In genomic region chr6:46159229-46159628, GRCh38 we compare ENCODE assay signal across 38 cellular contexts. TPM values are rescaled to one million over a fixed set of nuclear protein-coding genes. Genes with fewer than 3 reads are reported as not detected.
DNase-seq lines count a peak whose midpoint lies in the region; ATAC-seq, FAIRE-seq and TF ChIP-seq lines count a peak whose summit lies in the region.
"Had no signal": no experiment of that assay in that cellular context is flagged by ENCODE, and none has a peak within 500 bp of the region (broad histone marks: within the 10 kb centered on the region; RNA-seq: fewer than 3 reads in every experiment).

No MANE protein-coding gene starts in this region.

- H3K4me1 ChIP-seq in HepG2 (ENCODE audit: insufficient read depth, low read length) (no peaks in the 10 kb centered on the region), right lobe of liver (no peaks in the 10 kb centered on the region), K562 (replicated peaks in 1 of 2; ENCODE audit: control insufficient read depth in 2 of 2, insufficient read depth in 2 of 2, low read length in 2 of 2) (no peaks in the 10 kb centered on the region), small intestine (ENCODE audit: control insufficient read depth in 2 of 2, insufficient read depth in 1 of 2, low read depth in 1 of 2, low read length in 1 of 2) (no peaks in the 10 kb centered on the region)
- H3K4me1 ChIP-seq: A549, BE2C, Caco-2 had no signal

- H3K9ac ChIP-seq in HepG2 (ENCODE audit: insufficient read depth, low read depth, low read length), result no peak overlapping the region
- H3K9ac ChIP-seq in K562 (ENCODE audit: insufficient read depth in 1 of 2, low read depth in 2 of 2, low read length in 2 of 2), result no peak overlapping the region
- H3K9ac ChIP-seq: BLaER1; BLaER1 treated with 17β-estradiol and CSF1 and Interleukin-3, amounts not matched to agents 10 nM and 100 nM had no signal

- TF ChIP-seq CTCF in HepG2 (CRISPR knock-in tag; IDR thresholded peaks at IDR 0.05), result no peak
- TF ChIP-seq CTCF in right lobe of liver (IDR thresholded peaks at IDR 0.05), result no peak
- no peak for TF ChIP-seq CTCF in K562 (IDR thresholded peaks at IDR 0.05 in 2 of 3, conservative IDR thresholded peaks at IDR 0.05 in 1 of 3; ENCODE audit: insufficient read depth in 2 of 3, low read depth in 1 of 3, low read length in 3 of 3)

- intact Hi-C loops in HepG2 (cut with micrococcal nuclease; ENCODE audit: unreplicated experiment) (no loop called here), right lobe of liver (cut with DNase I) (no loop called here), K562 (cut with micrococcal nuclease) (no loop called here)

- H3K4me3 ChIP-seq in HepG2 (replicated peaks in 1 of 3; ENCODE audit: insufficient read depth in 1 of 3, low read depth in 2 of 3, low read length in 3 of 3) (no peak overlapping the region), right lobe of liver (no peak overlapping the region), K562 (no peak overlapping the region), small intestine (ENCODE audit: low read depth in 1 of 2, low read length in 2 of 2) (no peak overlapping the region)
- H3K4me3 ChIP-seq: A549; BLaER1; BLaER1 treated with 17β-estradiol and CSF1 and Interleukin-3, amounts not matched to agents 10 nM and 100 nM had no signal

- BruUV-seq in HepG2 (replicated peaks; lab: Mats Ljungman, UMichigan), result no TSS peak
- BruUV-seq in K562 (replicated peaks; lab: Mats Ljungman, UMichigan), result no TSS peak

- H2AFZ ChIP-seq in HepG2 (ENCODE audit: low read length), result no peak overlapping the region
- no peak overlapping the region for H2AFZ ChIP-seq in K562 (ENCODE audit: low read depth, low read length)

- no peaks in the 10 kb centered on the region for H3K79me2 ChIP-seq in HepG2 (ENCODE audit: insufficient read depth, low read length)
- H3K79me2 ChIP-seq in K562 (ENCODE audit: control insufficient read depth, insufficient read depth, low read length), result no peaks in the 10 kb centered on the region

- TF ChIP-seq RAD21 in HepG2 (CRISPR knock-in tag; IDR thresholded peaks at IDR 0.05) (no peak), K562 (CRISPR knock-in tag; conservative IDR thresholded peaks at IDR 0.05 in 1 of 2, IDR thresholded peaks at IDR 0.05 in 1 of 2) (no peak)

- FAIRE-seq in HepG2 (lab: Jason Lieb, UNC) (no peak), K562 (lab: Jason Lieb, UNC) (no peak), small intestine (lab: Jason Lieb, UNC) (peak; percentile 5)
- FAIRE-seq: A204.1, A549, D721Med had no signal

- H3K27me3 ChIP-seq in HepG2 (ENCODE audit: control insufficient read depth in 1 of 2, insufficient read depth in 2 of 2, low read length in 2 of 2), result no peaks in the 10 kb centered on the region
- no peaks in the 10 kb centered on the region for H3K27me3 ChIP-seq in right lobe of liver
- H3K27me3 ChIP-seq in K562 (ENCODE audit: control insufficient read depth in 2 of 2, insufficient read depth in 2 of 2, low read length in 2 of 2), result no peaks in the 10 kb centered on the region
- no peaks in the 10 kb centered on the region for H3K27me3 ChIP-seq in small intestine (ENCODE audit: control insufficient read depth in 2 of 2, insufficient read depth in 2 of 2, low read length in 2 of 2)
- H3K27me3 ChIP-seq: BE2C; BLaER1; BLaER1 treated with 17β-estradiol and CSF1 and Interleukin-3, amounts not matched to agents 10 nM and 100 nM had no signal

- H3K9me1 ChIP-seq in K562 (ENCODE audit: control insufficient read depth, insufficient read depth, low read length), result no peaks in the 10 kb centered on the region

- TF ChIP-seq POLR2A in HepG2 (IDR thresholded peaks at IDR 0.05; ENCODE audit: insufficient read depth in 1 of 2, low read depth in 2 of 2, low read length in 2 of 2), result no peak
- TF ChIP-seq POLR2A in right lobe of liver (IDR thresholded peaks at IDR 0.05), result no peak
- TF ChIP-seq POLR2A in K562 (conservative IDR thresholded peaks at IDR 0.05), result no peak

- DNase-seq in HepG2 (ENCODE audit: low spot score) (no peak), right lobe of liver (no peak), K562 (ENCODE audit: extremely low read depth in 1 of 4, low spot score in 3 of 4) (no peak), small intestine (no peak)
- DNase-seq: 8988T; ACHN; AML-193; BE2C; C1 segment of cervical spinal cord; Caco-2; Calu3; CD4-positive, alpha-beta memory T cell; CD4-positive, alpha-beta T cell; CD4-positive, CD25-positive, alpha-beta regulatory T cell; CD8-positive, alpha-beta memory T cell; CD8-positive, alpha-beta T cell; COR-L47; DMS 273 treated with DMSO at 0.1 percent for 48 hours; DMS153; DMS53; DMS79; DMS79 treated with DMSO at 0.1 percent for 48 hours; DND-41; EL had no signal

- no peaks in the 10 kb centered on the region for H3K36me3 ChIP-seq in HepG2 (replicated peaks in 1 of 2; ENCODE audit: control insufficient read depth in 1 of 2, insufficient read depth in 2 of 2, low read length in 2 of 2)
- H3K36me3 ChIP-seq in right lobe of liver, result no peaks in the 10 kb centered on the region
- H3K36me3 ChIP-seq in K562 (ENCODE audit: control insufficient read depth, insufficient read depth, low read length), result no peaks in the 10 kb centered on the region
- H3K36me3 ChIP-seq in small intestine (ENCODE audit: control insufficient read depth in 2 of 2, insufficient read depth in 2 of 2, low read length in 2 of 2), result no peaks in the 10 kb centered on the region
- H3K36me3 ChIP-seq: BE2C; BLaER1; BLaER1 treated with 17β-estradiol and CSF1 and Interleukin-3, amounts not matched to agents 10 nM and 100 nM had no signal

- no peaks in the 10 kb centered on the region for H4K20me1 ChIP-seq in HepG2 (ENCODE audit: insufficient read depth, low read length)
- H4K20me1 ChIP-seq in K562 (replicated peaks; ENCODE audit: control insufficient read depth, insufficient read depth, low read length), result no peaks in the 10 kb centered on the region
- H4K20me1 ChIP-seq: BLaER1; BLaER1 treated with 17β-estradiol and CSF1 and Interleukin-3, amounts not matched to agents 10 nM and 100 nM had no signal

- in situ Hi-C loops in HepG2 (cut with HindIII; ENCODE audit: extremely low pct_ligation_motif_present, low pct_unique_long_range_greater_than_20kb), result no loop called here
- in situ Hi-C loops in K562 (cut with MboI), result no loop called here

- TF ChIP-seq EP300 in HepG2 (IDR thresholded peaks at IDR 0.05; ENCODE audit: low read depth in 2 of 2, low read length in 2 of 2) (no peak), HepG2 (CRISPR knock-in tag; IDR thresholded peaks at IDR 0.05; ENCODE audit: borderline replicate concordance) (no peak), K562 (IDR thresholded peaks at IDR 0.05; ENCODE audit: low read length) (no peak)

- H3K9me3 ChIP-seq in HepG2 (ENCODE audit: low read length), result no peaks in the 10 kb centered on the region
- no peaks in the 10 kb centered on the region for H3K9me3 ChIP-seq in right lobe of liver
- no peaks in the 10 kb centered on the region for H3K9me3 ChIP-seq in K562 (replicated peaks; ENCODE audit: control insufficient read depth, insufficient read depth, low read depth, low read length)
- H3K9me3 ChIP-seq in small intestine (ENCODE audit: control insufficient read depth, low read depth), result no peaks in the 10 kb centered on the region
- H3K9me3 ChIP-seq: A549, BE2C, Caco-2 had no signal

- POLR2A ChIA-PET in HepG2 (lab: Yijun Ruan, JAX), result no interaction called here
- POLR2A ChIA-PET in K562 (lab: Yijun Ruan, JAX), result no interaction called here

- CTCF ChIA-PET in HepG2 (lab: Yijun Ruan, JAX; ENCODE audit: low intra/inter-chr PET ratio, low total read pairs) (no interaction called here), K562 (lab: Yijun Ruan, JAX; ENCODE audit: low intra/inter-chr PET ratio) (no interaction called here)

- ATAC-seq in HepG2 (no peak), right lobe of liver (no peak), K562 (no peak), HG02763 (IDR thresholded peaks at IDR 0.05; ENCODE audit: unreplicated experiment) (no peak), HG03457 (IDR thresholded peaks at IDR 0.05; ENCODE audit: unreplicated experiment) (no peak)
- ATAC-seq: A549; CD8-positive, alpha-beta T cell had no signal

- H3K27ac ChIP-seq in HepG2 (ENCODE audit: extremely low read length, insufficient read depth, low read length), result no peak overlapping the region
- H3K27ac ChIP-seq in right lobe of liver, result no peak overlapping the region
- no peak overlapping the region for H3K27ac ChIP-seq in K562 (ENCODE audit: extremely low read depth, low read depth, low read length)
- no peak overlapping the region for H3K27ac ChIP-seq in small intestine (ENCODE audit: low read depth in 1 of 2, low read length in 1 of 2)
- H3K27ac ChIP-seq: 22Rv1; A549; BLaER1; BLaER1 treated with 17β-estradiol and CSF1 and Interleukin-3, amounts not matched to agents 10 nM and 100 nM; C4-2B had no signal

- H3K4me2 ChIP-seq in HepG2 (ENCODE audit: low read depth, low read length) (no peak overlapping the region), K562 (ENCODE audit: insufficient read depth, low read length) (no peak overlapping the region)
- H3K4me2 ChIP-seq: A549; BLaER1; BLaER1 treated with 17β-estradiol and CSF1 and Interleukin-3, amounts not matched to agents 10 nM and 100 nM had no signal

RNA-seq across cellular contexts. Expression of gene ENPP5, which starts 11.6 kb away (rescaled TPM):
- total RNA-seq in HepG2 (2016; rRNA removed; fragmentation: Illumina TruSeq; extraction: Trizol) (not detected in 2 replicates), right lobe of liver (1 to 10 TPM in 1 of 6 experiments, under 1 TPM in 5; 0.13 to 1.4 (median 0.34) TPM), K562 (2014; rRNA removed) (not detected in 2 replicates), K562 (2014; rRNA removed; fragmentation: Illumina TruSeq; extraction: Trizol) (not detected in 2 replicates), K562 (2015; rRNA removed; fragmentation: Illumina TruSeq; extraction: Trizol) (not detected in 2 replicates), K562 (2021) (not detected in 2 replicates)
- not detected in 2 replicates for total RNA-seq in HepG2 (2016; cell fraction: cytosol; rRNA removed; fragmentation: Illumina TruSeq; extraction: Trizol; ENCODE audit: low read depth)
- total RNA-seq in HepG2 (2016; cell fraction: insoluble cytoplasmic fraction; rRNA removed; fragmentation: Illumina TruSeq; extraction: Trizol), result not detected in 2 replicates
- total RNA-seq in HepG2 (2016; cell fraction: membrane; rRNA removed; fragmentation: Illumina TruSeq; extraction: Trizol), result not detected in 2 replicates
- not detected in 2 replicates for total RNA-seq in HepG2 (2016; cell fraction: nucleus; rRNA removed; fragmentation: Illumina TruSeq; extraction: Trizol)
- polyA plus RNA-seq in HepG2 (2011; rRNA removed) (not detected in 2 replicates), K562 (2011; rRNA removed) (not detected in 2 replicates), K562 (2014; fragmentation: Illumina TruSeq; extraction: Trizol) (not detected in 2 replicates), K562 (2014; fragmentation: Nextera tagmentation; extraction: Ambion mirVana) (not detected), K562 (2014; rRNA removed) (not detected in 2 replicates), small intestine (1 to 10 TPM in 1 of 3 donors, under 1 TPM in 2; 0.67 to 1.4 (median 0.81) TPM)
- not detected in 2 replicates for polyA plus RNA-seq in HepG2 (2011; cell fraction: cytosol; rRNA removed)
- polyA plus RNA-seq in HepG2 (2011; cell fraction: nucleus; rRNA removed), result not detected in 2 replicates
- not detected in 2 replicates for polyA plus RNA-seq in HepG2 (2012)
- polyA plus RNA-seq in HepG2 (2016; cell fraction: cytosol; fragmentation: Illumina TruSeq; extraction: Trizol; ENCODE audit: low read depth), result not detected in 2 replicates
- polyA plus RNA-seq in HepG2 (2016; cell fraction: insoluble cytoplasmic fraction; fragmentation: Illumina TruSeq; extraction: Trizol; ENCODE audit: low read depth), result not detected in 2 replicates
- not detected in 2 replicates for polyA plus RNA-seq in HepG2 (2016; cell fraction: membrane; fragmentation: Illumina TruSeq; extraction: Trizol; ENCODE audit: low read depth)
- not detected in 2 replicates for polyA plus RNA-seq in HepG2 (2016; cell fraction: nucleus; fragmentation: Illumina TruSeq; extraction: Trizol; ENCODE audit: insufficient read depth, low read depth)
- not detected in 2 replicates for polyA minus RNA-seq in HepG2 (2011; rRNA and poly(A)+ RNA removed; ENCODE audit: low replicate concordance)
- not detected in 2 replicates for polyA minus RNA-seq in HepG2 (2011; cell fraction: cytosol; rRNA and poly(A)+ RNA removed)
- not detected in 2 replicates for polyA minus RNA-seq in HepG2 (2011; cell fraction: nucleus; rRNA and poly(A)+ RNA removed)
- not detected in 2 replicates for total RNA-seq in K562 (2011; cell fraction: chromatin; rRNA removed; ENCODE audit: low replicate concordance)
- not detected in 2 replicates for total RNA-seq in K562 (2011; cell fraction: nucleolus; rRNA removed)
- total RNA-seq in K562 (2011; cell fraction: nucleoplasm; rRNA removed), result not detected in 2 replicates
- not detected in 2 replicates for polyA plus RNA-seq in K562 (2011; cell fraction: cytosol; rRNA removed)
- not detected in 2 replicates for polyA plus RNA-seq in K562 (2011; cell fraction: nucleus; rRNA removed)
- not detected in 2 replicates for polyA plus RNA-seq in K562 (2012)
- polyA minus RNA-seq in K562 (2011; rRNA and poly(A)+ RNA removed), result not detected in 2 replicates
- polyA minus RNA-seq in K562 (2011; cell fraction: cytosol; rRNA and poly(A)+ RNA removed), result not detected in 2 replicates
- polyA minus RNA-seq in K562 (2011; cell fraction: nucleus; rRNA and poly(A)+ RNA removed), result not detected in 2 replicates
- total RNA-seq: A172; A673; CD4-positive, CD25-positive, alpha-beta regulatory T cell had no signal
- polyA plus RNA-seq: A549, AG04450, BJ, CD14-positive monocyte had no signal

RNA-seq across cellular contexts. Expression of gene ENPP4, which starts 29.4 kb away (rescaled TPM):
- total RNA-seq in HepG2 (2016; rRNA removed; fragmentation: Illumina TruSeq; extraction: Trizol) (0.34 and 0.38 TPM in 2 replicates), right lobe of liver (1 to 10 TPM; 3.9 to 8.2 (median 6.2) TPM), K562 (2014; rRNA removed) (not detected in 2 replicates), K562 (2014; rRNA removed; fragmentation: Illumina TruSeq; extraction: Trizol) (not detected in 2 replicates), K562 (2015; rRNA removed; fragmentation: Illumina TruSeq; extraction: Trizol) (not detected in 2 replicates), K562 (2021) (0.04 and 0.07 TPM in 2 replicates)
- total RNA-seq in HepG2 (2016; cell fraction: cytosol; rRNA removed; fragmentation: Illumina TruSeq; extraction: Trizol; ENCODE audit: low read depth), result 0.09 TPM in 1 of 2 replicates, not detected in the other
- total RNA-seq in HepG2 (2016; cell fraction: insoluble cytoplasmic fraction; rRNA removed; fragmentation: Illumina TruSeq; extraction: Trizol), result 0.21 and 0.43 TPM in 2 replicates
- total RNA-seq in HepG2 (2016; cell fraction: membrane; rRNA removed; fragmentation: Illumina TruSeq; extraction: Trizol), result 0.03 and 0.12 TPM in 2 replicates
- 0.53 and 0.68 TPM in 2 replicates for total RNA-seq in HepG2 (2016; cell fraction: nucleus; rRNA removed; fragmentation: Illumina TruSeq; extraction: Trizol)
- polyA plus RNA-seq in HepG2 (2011; rRNA removed) (0.04 and 0.10 TPM in 2 replicates), K562 (2011; rRNA removed) (not detected in 2 replicates), K562 (2014; fragmentation: Illumina TruSeq; extraction: Trizol) (not detected in 2 replicates), K562 (2014; fragmentation: Nextera tagmentation; extraction: Ambion mirVana) (not detected), K562 (2014; rRNA removed) (not detected in 2 replicates), small intestine (1 to 10 TPM; 4.0 to 7.7 (median 5.4) TPM)
- polyA plus RNA-seq in HepG2 (2011; cell fraction: cytosol; rRNA removed), result 0.03 and 0.04 TPM in 2 replicates
- polyA plus RNA-seq in HepG2 (2011; cell fraction: nucleus; rRNA removed), result 0.05 TPM in 1 of 2 replicates, not detected in the other
- polyA plus RNA-seq in HepG2 (2012), result 0.05 and 0.12 TPM in 2 replicates
- 0.02 TPM in 1 of 2 replicates, not detected in the other for polyA plus RNA-seq in HepG2 (2016; cell fraction: cytosol; fragmentation: Illumina TruSeq; extraction: Trizol; ENCODE audit: low read depth)
- polyA plus RNA-seq in HepG2 (2016; cell fraction: insoluble cytoplasmic fraction; fragmentation: Illumina TruSeq; extraction: Trizol; ENCODE audit: low read depth), result 0.21 and 0.23 TPM in 2 replicates
- polyA plus RNA-seq in HepG2 (2016; cell fraction: membrane; fragmentation: Illumina TruSeq; extraction: Trizol; ENCODE audit: low read depth), result 0.06 and 0.09 TPM in 2 replicates
- 0.38 and 0.59 TPM in 2 replicates for polyA plus RNA-seq in HepG2 (2016; cell fraction: nucleus; fragmentation: Illumina TruSeq; extraction: Trizol; ENCODE audit: insufficient read depth, low read depth)
- polyA minus RNA-seq in HepG2 (2011; rRNA and poly(A)+ RNA removed; ENCODE audit: low replicate concordance), result not detected in 2 replicates
- not detected in 2 replicates for polyA minus RNA-seq in HepG2 (2011; cell fraction: cytosol; rRNA and poly(A)+ RNA removed)
- 0.12 TPM in 1 of 2 replicates, not detected in the other for polyA minus RNA-seq in HepG2 (2011; cell fraction: nucleus; rRNA and poly(A)+ RNA removed)
- total RNA-seq in K562 (2011; cell fraction: chromatin; rRNA removed; ENCODE audit: low replicate concordance), result not detected in 2 replicates
- not detected in 2 replicates for total RNA-seq in K562 (2011; cell fraction: nucleolus; rRNA removed)
- not detected in 2 replicates for total RNA-seq in K562 (2011; cell fraction: nucleoplasm; rRNA removed)
- not detected in 2 replicates for polyA plus RNA-seq in K562 (2011; cell fraction: cytosol; rRNA removed)
- polyA plus RNA-seq in K562 (2011; cell fraction: nucleus; rRNA removed), result not detected in 2 replicates
- not detected in 2 replicates for polyA plus RNA-seq in K562 (2012)
- not detected in 2 replicates for polyA minus RNA-seq in K562 (2011; rRNA and poly(A)+ RNA removed)
- polyA minus RNA-seq in K562 (2011; cell fraction: cytosol; rRNA and poly(A)+ RNA removed), result not detected in 2 replicates
- polyA minus RNA-seq in K562 (2011; cell fraction: nucleus; rRNA and poly(A)+ RNA removed), result not detected in 2 replicates
- total RNA-seq: A172 had no signal

Comparison
In these comparisons a context has a peak if more than half of its experiments do, and no peak if none do; other contexts are left out.
1. Of the 241 proteins assayed by ChIP-seq in both HepG2 and K562: peak only in HepG2: MAFF and MAFK; only in K562: none; in both: none; in neither: 239.